8 cellular contexts compared by ENCODE assay signal in the genomic region with DNA sequence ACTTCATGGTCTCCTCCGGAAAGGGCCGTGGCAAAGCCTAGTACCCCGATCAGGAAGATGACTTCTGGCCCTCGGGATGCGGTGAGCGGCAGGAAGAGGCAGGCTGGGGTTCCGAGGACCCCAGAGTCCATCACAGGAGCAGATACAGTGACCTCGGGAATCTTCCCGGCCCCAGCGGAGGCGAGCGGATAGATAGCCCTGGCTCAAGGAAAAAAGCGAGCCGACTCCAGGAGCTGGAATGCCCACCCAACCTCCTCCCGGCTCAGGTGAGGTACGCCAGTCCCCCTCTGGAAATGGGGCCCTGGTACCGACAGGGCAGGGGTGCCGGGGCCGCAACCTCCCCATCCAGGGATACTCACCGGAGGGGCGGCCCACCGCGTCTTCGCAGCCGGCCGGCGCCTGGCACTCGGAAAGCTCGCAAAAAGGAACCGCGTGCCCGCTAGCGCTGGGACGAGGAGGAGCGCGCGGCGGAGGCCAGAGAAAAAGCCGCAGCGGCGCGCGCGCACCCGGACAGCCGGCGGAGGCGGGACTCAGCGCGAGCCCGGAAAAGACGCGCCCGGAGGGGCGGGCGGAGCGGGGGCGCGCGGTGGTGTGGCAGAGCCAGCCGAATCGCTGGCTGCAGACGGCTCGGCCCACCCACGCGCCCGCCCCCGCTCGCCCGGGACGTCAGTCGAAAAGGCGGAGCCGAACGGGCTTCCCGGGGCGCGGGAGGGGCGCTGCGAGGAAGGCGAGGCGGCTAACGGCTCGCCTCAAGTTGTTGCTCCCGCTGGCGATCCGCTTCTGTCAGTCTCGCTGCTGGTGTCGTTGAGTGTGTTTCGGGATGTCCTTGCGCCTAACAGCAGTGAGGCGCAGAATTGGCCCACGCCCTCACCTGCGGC. TPM values are rescaled to one million over a fixed set of nuclear protein-coding genes. Genes with fewer than 3 reads are reported as not detected.
DNase-seq lines count a peak whose midpoint lies in the region; ATAC-seq and TF ChIP-seq lines count a peak whose summit lies in the region.

A gene (minus strand): TSS at position 478 of the 878 bp plus-strand sequence. CDS start 49,894 bp downstream, outside the sequence.

- H4K20me1 ChIP-seq in HCT116 (ENCODE audit: insufficient read depth) (no peaks in the 10 kb centered on the region), SK-N-SH (ENCODE audit: insufficient read depth) (no peaks in the 10 kb centered on the region)

- H3K9ac ChIP-seq in HCT116 (ENCODE audit: low read length) = peak within 1 kb of the TSS; percentile 81
- H3K9ac ChIP-seq in SK-N-SH = peak within 1 kb of the TSS; percentile 83

- H3K4me3 Mint-ChIP-seq in activated naive CD4-positive, alpha-beta T cell treated with anti-CD3 and anti-CD28 coated beads, Interleukin-2, amount 10 ng/mL, durations not matched to agents 7 days and 5 days = peak within 1 kb of the TSS; percentile 89

- TF ChIP-seq EP300 in SK-N-SH (IDR thresholded peaks at IDR 0.05; ENCODE audit: borderline replicate concordance in 1 of 2, low read depth in 1 of 2, low read length in 1 of 2) = no peak
- TF ChIP-seq EP300 in gastroesophageal sphincter (IDR thresholded peaks at IDR 0.05) = no peak

- in situ Hi-C loops in G401 (cut with HindIII; ENCODE audit: low sequenced_read_pairs) = no loop called here

- TF ChIP-seq POLR2A in HCT116 (IDR thresholded peaks at IDR 0.05; ENCODE audit: borderline replicate concordance, extremely low read depth, insufficient read depth, insufficient read length) = peak; percentile 13
- peak; percentile 59 to 69 for TF ChIP-seq POLR2A in gastroesophageal sphincter (IDR thresholded peaks at IDR 0.05)

- H3K36me3 Mint-ChIP-seq in activated naive CD4-positive, alpha-beta T cell treated with anti-CD3 and anti-CD28 coated beads, Interleukin-2, amount 10 ng/mL, durations not matched to agents 7 days and 5 days = peaks cover 10% of the 10 kb centered on the region

- no peak for TF ChIP-seq RAD21 in HCT116 (IDR thresholded peaks at IDR 0.05; ENCODE audit: low read depth)
- no peak for TF ChIP-seq RAD21 in SK-N-SH (IDR thresholded peaks at IDR 0.05; ENCODE audit: low read length)

- H2AFZ ChIP-seq in HCT116 (ENCODE audit: low read depth, low read length, poor library complexity, severe bottlenecking) = no peak within 1 kb of the TSS
- H2AFZ ChIP-seq in SK-N-SH (ENCODE audit: low read depth) = peak within 1 kb of the TSS; percentile 80

- H3K9me2 ChIP-seq in HCT116 (ENCODE audit: insufficient read depth) (no peaks in the 10 kb centered on the region), SK-N-SH (no peaks in the 10 kb centered on the region)

- H3K36me3 ChIP-seq in HCT116 (ENCODE audit: control insufficient read depth in 1 of 2, insufficient read depth in 2 of 2, low read length in 2 of 2) (0 out of 4 replicates have a peak, but pooled peaks cover 0 to 3% of the 10 kb centered on the region in 2 experiments), SK-N-SH (replicated peaks in 1 of 2; ENCODE audit: control insufficient read depth in 1 of 2, insufficient read depth in 2 of 2, low read length in 1 of 2) (no peaks in the 10 kb centered on the region), gastroesophageal sphincter (no peaks in the 10 kb centered on the region)

- no peaks in the 10 kb centered on the region for H3K9me3 Mint-ChIP-seq in activated naive CD4-positive, alpha-beta T cell treated with anti-CD3 and anti-CD28 coated beads, Interleukin-2, amount 10 ng/mL, durations not matched to agents 7 days and 5 days

- ATAC-seq in HCT116 (peak; percentile 98), gastroesophageal sphincter (peak; percentile 97)

- H3K4me1 Mint-ChIP-seq in activated naive CD4-positive, alpha-beta T cell treated with anti-CD3 and anti-CD28 coated beads, Interleukin-2, amount 10 ng/mL, durations not matched to agents 7 days and 5 days = peaks cover 46% of the 10 kb centered on the region

- H3K27ac Mint-ChIP-seq in activated naive CD4-positive, alpha-beta T cell treated with anti-CD3 and anti-CD28 coated beads, Interleukin-2, amount 10 ng/mL, durations not matched to agents 7 days and 5 days = peak within 1 kb of the TSS; percentile 97

- H3F3A ChIP-seq in SK-N-SH (replicated peaks; ENCODE audit: insufficient read depth) = peaks cover 4% of the 10 kb centered on the region

- TF ChIP-seq CTCF in HCT116 (IDR thresholded peaks at IDR 0.05 in 2 of 3, conservative IDR thresholded peaks at IDR 0.05 in 1 of 3; ENCODE audit: borderline replicate concordance in 1 of 3, insufficient read depth in 1 of 3, low read depth in 2 of 3, low read length in 2 of 3) (no peak), SK-N-SH (IDR thresholded peaks at IDR 0.05) (no peak), gastroesophageal sphincter (IDR thresholded peaks at IDR 0.05) (no peak)

- peak; percentile 81 for DNase-seq in G401 (ENCODE audit: low spot score)
- peak; percentile 42 for DNase-seq in HCT116 (ENCODE audit: low read depth, low spot score)
- peak; percentile 74 for DNase-seq in MV-4-11 (lab: John Stamatoyannopoulos, UW)
- DNase-seq in SK-N-SH = peak; percentile 88
- peak; percentile 89 for DNase-seq in activated naive CD4-positive, alpha-beta T cell treated with anti-CD3 and anti-CD28 coated beads, Interleukin-2, amount 10 ng/mL, durations not matched to agents 7 days and 5 days
- peak in 55 of 56 donors; percentile 18 to 89 (median 69) for DNase-seq in nucleus accumbens (lab: John Stamatoyannopoulos, UW)
- DNase-seq in substantia nigra (lab: John Stamatoyannopoulos, UW) = peak; percentile 21 to 92 (median 74)

- no TSS peak for BruUV-seq in HCT116 (replicated peaks; lab: Mats Ljungman, UMichigan)

- H3K4me2 ChIP-seq in HCT116 (ENCODE audit: low read length) (peak within 1 kb of the TSS; percentile 80), SK-N-SH (peak within 1 kb of the TSS; percentile 73)

- intact Hi-C loops in HCT116 (cut with micrococcal nuclease) = no loop called here

- RAD21 ChIA-PET in HCT116 (lab: Charles Lee; ENCODE audit: low non-redundant PET in 1 of 2, low total read pairs in 2 of 2, uncharacterized antibody in 2 of 2, unreplicated experiment in 2 of 2) = no interaction called here

- H3K4me3 ChIP-seq in HCT116 (replicated peaks in 1 of 2; ENCODE audit: low read depth in 1 of 2, low read length in 2 of 2) = peak within 1 kb of the TSS; percentile 78 to 79
- peak within 1 kb of the TSS; percentile 70 to 77 for H3K4me3 ChIP-seq in SK-N-SH (ENCODE audit: low read depth in 2 of 2, low read length in 1 of 2)
- H3K4me3 ChIP-seq in gastroesophageal sphincter = peak within 1 kb of the TSS; percentile 76 to 90

- WGBS in SK-N-SH (ENCODE audit: low lambda C conversion rate) = 21% methylated on average over 32 of the region's 94 CpGs
- 12% methylated on average over 10 of the region's 94 CpGs; no CpG with 5 or more reads in 1 of the 2 donors for WGBS in gastroesophageal sphincter (ENCODE audit: low coverage in 1 of 2), 2 donors

- POLR2A ChIA-PET in HCT116 (lab: Charles Lee) (interaction anchor here (1.6 kb wide), 1 partner anchor 13 kb away, joined by 6 read pairs; no protein-coding TSS in a partner anchor), SK-N-SH (lab: Yijun Ruan, JAX) (interaction anchor here (0.6 kb wide), 1 partner anchor 9 kb away, joined by 3 read pairs; no protein-coding TSS in a partner anchor)

- CTCF ChIA-PET in HCT116 (lab: Charles Lee) (no interaction called here), SK-N-SH (lab: Yijun Ruan, JAX) (interaction anchor here (0.7 to 2.8 kb wide), 4 partner anchors 19 to 124 kb away, joined by 3 to 12 read pairs (median 3); no protein-coding TSS in a partner anchor)
- CTCF ChIA-PET in activated naive CD4-positive, alpha-beta T cell treated with anti-CD3 and anti-CD28 coated beads, Interleukin-2, amount 10 ng/mL, durations not matched to agents 7 days and 5 days (lab: Charles Lee) = interaction anchor here (1.4 to 2.2 kb wide), 2 partner anchors 20 to 22 kb away, joined by 3 to 10 read pairs; no protein-coding TSS in a partner anchor

- H3K4me1 ChIP-seq in HCT116 (ENCODE audit: control insufficient read depth in 1 of 2, insufficient read depth in 2 of 2, low read length in 2 of 2) (peaks cover 4 to 13% of the 10 kb centered on the region in 2 experiments; a peak in 3 of 4 replicates), SK-N-SH (ENCODE audit: control insufficient read depth in 1 of 2, insufficient read depth in 2 of 2, low read depth in 1 of 2, low read length in 1 of 2) (no peaks in the 10 kb centered on the region; a peak in 1 of 4 replicates), gastroesophageal sphincter (peaks cover 0 to 8% (median 0%) of the 10 kb centered on the region in 3 donors)

- H3K9me3 ChIP-seq in HCT116 (ENCODE audit: control insufficient read depth in 1 of 2, insufficient read depth in 1 of 2, low read depth in 1 of 2, low read length in 2 of 2) = no peaks in the 10 kb centered on the region
- H3K9me3 ChIP-seq in SK-N-SH = no peaks in the 10 kb centered on the region
- H3K9me3 ChIP-seq in gastroesophageal sphincter = no peaks in the 10 kb centered on the region

- H3K27me3 ChIP-seq in HCT116 (ENCODE audit: insufficient read depth, low read length) = no peaks in the 10 kb centered on the region
- H3K27me3 ChIP-seq in SK-N-SH (ENCODE audit: insufficient read depth) = no peaks in the 10 kb centered on the region
- no peaks in the 10 kb centered on the region for H3K27me3 ChIP-seq in gastroesophageal sphincter

- H3K79me2 ChIP-seq in HCT116 (ENCODE audit: insufficient read depth, low read length) = peaks cover 42% of the 10 kb centered on the region
- peaks cover 49% of the 10 kb centered on the region for H3K79me2 ChIP-seq in SK-N-SH (ENCODE audit: insufficient read depth)

- peak within 1 kb of the TSS; percentile 72 for H3K27ac ChIP-seq in HCT116 (ENCODE audit: low read depth, low read length)
- H3K27ac ChIP-seq in SK-N-SH (ENCODE audit: low read depth in 2 of 2, low read length in 1 of 2) = peak within 1 kb of the TSS; percentile 79 to 81
- peak within 1 kb of the TSS; percentile 64 to 88 (median 86) for H3K27ac ChIP-seq in gastroesophageal sphincter
- H3K27ac ChIP-seq in substantia nigra (ENCODE audit: low read depth, low read length, poor library complexity, severe bottlenecking) = peak within 1 kb of the TSS; percentile 72

- H3K27me3 Mint-ChIP-seq in activated naive CD4-positive, alpha-beta T cell treated with anti-CD3 and anti-CD28 coated beads, Interleukin-2, amount 10 ng/mL, durations not matched to agents 7 days and 5 days = no peaks in the 10 kb centered on the region

TF ChIP-seq in HCT116, 20 proteins besides CTCF, POLR2A, EP300 and RAD21 (continues in another document):
- peak; percentile 24; the same call in 1 of the 2 replicates for TF ChIP-seq ZFX (IDR thresholded peaks at IDR 0.05)

TF ChIP-seq in SK-N-SH, 30 proteins besides CTCF, POLR2A, EP300 and RAD21 (continues in another document):
- peak; percentile 50 for TF ChIP-seq NRF1 (IDR thresholded peaks at IDR 0.05; ENCODE audit: low read depth, low read length)
- peak; percentile 51 for TF ChIP-seq POLR2AphosphoS5 (IDR thresholded peaks at IDR 0.05; ENCODE audit: low read depth, low read length)
- TF ChIP-seq YY1 (IDR thresholded peaks at IDR 0.05; ENCODE audit: low read depth) = no peak

RNA-seq across cellular contexts. Expression of the gene that starts here (rescaled TPM):
- 0.71 TPM in 1 of 2 replicates, not detected in the other for total RNA-seq in G401 (2014; rRNA removed; shearing (Covaris generic))
- 50.5 TPM for total RNA-seq in HCT116 (2021; ENCODE audit: unreplicated experiment)
- 15.2 and 17.9 TPM in 2 replicates for polyA plus RNA-seq in HCT116 (2012)
- 17.5 and 18.1 TPM in 2 replicates for polyA plus RNA-seq in SK-N-SH (2012; rRNA removed)
- 20.2 and 23.3 TPM in 2 replicates for polyA plus RNA-seq in SK-N-SH (2012; cell fraction: cytosol; rRNA removed)
- 10.0 and 18.6 TPM in 2 replicates for polyA plus RNA-seq in SK-N-SH (2012; cell fraction: nucleus; rRNA removed)
- total RNA-seq in gastroesophageal sphincter = 10 to 100 TPM; 43.0 to 96.5 (median 53.1) TPM

Comparison
In these comparisons a context has a peak if more than half of its experiments do, and no peak if none do; other contexts are left out.
1. Peak in every context shown above with its lines: DNase-seq, ATAC-seq, H3K4me3 ChIP-seq and H3K27ac ChIP-seq.
2. RNA of the gene that starts here (total RNA-seq): 43.0 to 96.5 TPM in gastroesophageal sphincter and 50.5 TPM in HCT116 (single experiment); 0.71 TPM in G401; every median in the first group is over 10 times any median in the second.
3. Peak in DNase-seq in G401; RNA of the gene not detected or under 1 TPM.